Comparison of ENCODE assay signal across 13 cellular contexts in the genomic region with DNA sequence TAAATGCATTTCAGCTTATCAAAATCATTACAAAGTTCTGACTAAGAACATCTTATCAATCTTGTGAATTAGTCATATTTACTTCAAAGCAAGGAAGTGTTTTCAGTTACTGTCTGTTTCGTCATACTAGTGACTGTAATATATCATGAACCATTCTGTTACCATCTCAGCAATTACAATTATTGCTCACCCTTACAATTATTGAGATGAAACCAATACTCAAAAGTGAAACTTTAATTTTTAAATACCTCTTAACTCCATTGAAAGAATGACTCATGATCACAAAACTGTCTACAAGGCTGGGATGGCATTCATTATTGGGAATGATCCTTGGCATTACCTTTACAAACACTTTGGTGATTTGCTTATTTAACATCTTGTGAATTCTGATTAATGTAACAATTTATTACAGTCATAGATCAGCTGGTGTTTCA.
DNase-seq lines count a peak whose midpoint lies in the region; ATAC-seq and TF ChIP-seq lines count a peak whose summit lies in the region.
"Had no signal": no experiment of that assay in that cellular context is flagged by ENCODE, and none has a peak within 500 bp of the region (broad histone marks: within the 10 kb centered on the region; RNA-seq: fewer than 3 reads in every experiment).

No MANE protein-coding gene starts in this region.

- no peaks in the 10 kb centered on the region for H3K36me3 ChIP-seq in ACC112 (ENCODE audit: insufficient read depth, low read length)
- H3K36me3 ChIP-seq: left ventricle myocardium inferior, sigmoid colon had no signal

- H3K4me3 ChIP-seq in ACC112 (ENCODE audit: low read depth, low read length) (peak overlapping the region; percentile 20; the same call in 1 of the 2 replicates), epithelial cell of esophagus (ENCODE audit: low read length) (no peak overlapping the region)
- H3K4me3 ChIP-seq: left ventricle myocardium inferior, sigmoid colon had no signal

- DNase-seq in GM20000 (ENCODE audit: low spot score) (peak; percentile 20), RKO (ENCODE audit: low spot score) (peak; percentile 48), epithelial cell of esophagus (ENCODE audit: low read depth) (peak; percentile 53), NCI-H2171 (lab: John Stamatoyannopoulos, UW) (no peak), middle frontal gyrus (ENCODE audit: extremely low spot score, low spot score) (no peak)
- no peak for DNase-seq in stimulated activated CD4-positive, alpha-beta T cell treated with anti-CD3 and anti-CD28 coated beads, Interleukin-2, amount 100 ng/mL, for 48 hours
- DNase-seq: activated CD4-positive, CD25-positive, alpha-beta regulatory T cell treated with anti-CD3 and anti-CD28 coated beads, Interleukin-2, amount 50 U/mL, for 72 hours; effector CD8-positive, alpha-beta T cell; left ventricle myocardium inferior; sigmoid colon had no signal

- ATAC-seq in HG02588 (IDR thresholded peaks at IDR 0.05; ENCODE audit: unreplicated experiment): no peak

- no peaks in the 10 kb centered on the region for H3K79me2 ChIP-seq in ACC112 (ENCODE audit: control insufficient read depth, insufficient read depth, low read length, unreplicated experiment)

- H2AFZ ChIP-seq in ACC112 (ENCODE audit: low read length, unreplicated experiment): no peak overlapping the region

- H3K4me1 ChIP-seq in ACC112 (ENCODE audit: control insufficient read depth, insufficient read depth, low read length, unreplicated experiment): peaks cover 20% of the 10 kb centered on the region

- TF ChIP-seq CTCF in GM20000 (IDR thresholded peaks at IDR 0.05; ENCODE audit: extremely low read depth, missing control alignments): no peak
- no peak for TF ChIP-seq CTCF in epithelial cell of esophagus (IDR thresholded peaks at IDR 0.05; ENCODE audit: insufficient read depth, low read depth, low read length, missing control alignments)

- peak overlapping the region; percentile 27 for H3K27ac ChIP-seq in ACC112 (ENCODE audit: low read depth, low read length)
- H3K27ac ChIP-seq: C4-2B, left ventricle myocardium inferior, sigmoid colon had no signal

- no peaks in the 10 kb centered on the region for H3K27me3 ChIP-seq in ACC112 (ENCODE audit: insufficient read depth, low read length)
- H3K27me3 ChIP-seq: sigmoid colon had no signal

Comparison
In these comparisons a context has a peak if more than half of its experiments do, and no peak if none do; other contexts are left out.
1. DNase-seq: peak in GM20000 (single experiment), RKO (single experiment) and epithelial cell of esophagus (single experiment); none in NCI-H2171 (single experiment), middle frontal gyrus (single experiment) and stimulated activated CD4-positive, alpha-beta T cell treated with anti-CD3 and anti-CD28 coated beads, Interleukin-2, amount 100 ng/mL, for 48 hours (0 of 2).